Comparison of ENCODE assay signal across 1 cellular context in genomic region chr16:55498101-55498500, GRCh38.
TF ChIP-seq lines count a peak whose summit lies in the region.

No MANE protein-coding gene starts in this region.

TF ChIP-seq in IMR-90, 13 proteins besides CTCF, POLR2A, EP300 and RAD21:
- TF ChIP-seq RCOR1 (IDR thresholded peaks at IDR 0.05; ENCODE audit: insufficient replicate concordance, low read length) (no peak), FOS (IDR thresholded peaks at IDR 0.05; ENCODE audit: low read depth, low read length) (no peak), RFX5 (IDR thresholded peaks at IDR 0.05; ENCODE audit: low read depth, low read length) (no peak), BHLHE40 (IDR thresholded peaks at IDR 0.05; ENCODE audit: low read depth, low read length) (no peak)
- TF ChIP-seq, protein P1, sequence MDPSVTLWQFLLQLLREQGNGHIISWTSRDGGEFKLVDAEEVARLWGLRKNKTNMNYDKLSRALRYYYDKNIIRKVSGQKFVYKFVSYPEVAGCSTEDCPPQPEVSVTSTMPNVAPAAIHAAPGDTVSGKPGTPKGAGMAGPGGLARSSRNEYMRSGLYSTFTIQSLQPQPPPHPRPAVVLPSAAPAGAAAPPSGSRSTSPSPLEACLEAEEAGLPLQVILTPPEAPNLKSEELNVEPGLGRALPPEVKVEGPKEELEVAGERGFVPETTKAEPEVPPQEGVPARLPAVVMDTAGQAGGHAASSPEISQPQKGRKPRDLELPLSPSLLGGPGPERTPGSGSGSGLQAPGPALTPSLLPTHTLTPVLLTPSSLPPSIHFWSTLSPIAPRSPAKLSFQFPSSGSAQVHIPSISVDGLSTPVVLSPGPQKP (IDR thresholded peaks at IDR 0.05; ENCODE audit: borderline replicate concordance, low read depth, low read length): no peak
